8 cellular contexts compared by ENCODE assay signal in the genomic region with DNA sequence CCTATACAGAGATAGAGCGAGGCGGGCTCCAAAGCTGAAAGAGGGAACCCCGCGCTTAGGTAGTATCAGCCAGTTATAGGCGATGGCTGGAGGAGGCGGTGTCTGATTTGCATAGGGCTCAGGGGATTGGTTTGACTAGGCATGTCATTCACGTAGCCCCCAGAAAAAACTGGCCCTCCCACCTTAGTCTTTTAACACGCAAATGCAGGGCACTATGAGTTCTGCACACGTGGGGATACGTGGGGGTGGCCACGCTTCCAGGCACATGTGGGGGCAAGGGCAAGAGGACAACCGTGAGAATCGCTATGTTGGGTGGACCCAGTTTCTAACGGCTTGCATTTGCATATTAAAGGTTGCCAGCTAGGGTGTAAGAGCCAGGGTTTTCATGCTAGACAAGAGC. TPM values are rescaled to one million over a fixed set of nuclear protein-coding genes. Genes with fewer than 3 reads are reported as not detected.
A peak's percentile ranks its signal among the peaks of the same experiment; 100 is the strongest.
DNase-seq lines count a peak whose midpoint lies in the region; TF ChIP-seq lines count a peak whose summit lies in the region.

No MANE protein-coding gene starts in this region.

- in situ Hi-C loops in brain microvascular endothelial cell (cut with HindIII; ENCODE audit: low pct_ligation_motif_present, low sequenced_read_pairs), result no loop called here

- H3K27ac ChIP-seq in brain microvascular endothelial cell, result no peak overlapping the region

- TF ChIP-seq CTCF in brain microvascular endothelial cell (IDR thresholded peaks at IDR 0.05; ENCODE audit: low read depth, low read length, missing control alignments), result no peak

- no peaks in the 10 kb centered on the region for H3K27me3 ChIP-seq in brain microvascular endothelial cell (replicated peaks)

- H3K4me3 ChIP-seq in brain microvascular endothelial cell (ENCODE audit: low read depth, low read length), result peak overlapping the region; percentile 29

- DNase-seq in NCI-H2029 (lab: John Stamatoyannopoulos, UW), result peak; percentile 16
- no peak for DNase-seq in NCI-H2029 treated with DMSO at 0.1 percent for 48 hours (lab: John Stamatoyannopoulos, UW)
- DNase-seq in brain microvascular endothelial cell, result no peak
- DNase-seq in islet precursor cell, result peak; percentile 56
- DNase-seq in superior temporal gyrus (ENCODE audit: extremely low spot score), result peak; percentile 41
- no peak for DNase-seq in Kasumi-1 (lab: John Stamatoyannopoulos, UW)
- no peak for DNase-seq in effector CD4-positive, alpha-beta T cell
- no peak for DNase-seq in ureter (ENCODE audit: low spot score)

- H3K36me3 ChIP-seq in brain microvascular endothelial cell (replicated peaks), result no peaks in the 10 kb centered on the region

RNA-seq across cellular contexts. Expression of a gene that starts 56.7 kb away (rescaled TPM):
- 0.26 TPM for total RNA-seq in ureter

Comparison
In these comparisons a context has a peak if more than half of its experiments do, and no peak if none do; other contexts are left out.
1. DNase-seq: peak in NCI-H2029 (single experiment), islet precursor cell (single experiment) and superior temporal gyrus (single experiment); none in NCI-H2029 treated with DMSO at 0.1 percent for 48 hours (single experiment), brain microvascular endothelial cell (single experiment), Kasumi-1 (0 of 2), effector CD4-positive, alpha-beta T cell (single experiment) and ureter (single experiment).